ENCODE assay signal across 13 cellular contexts in the genomic region with DNA sequence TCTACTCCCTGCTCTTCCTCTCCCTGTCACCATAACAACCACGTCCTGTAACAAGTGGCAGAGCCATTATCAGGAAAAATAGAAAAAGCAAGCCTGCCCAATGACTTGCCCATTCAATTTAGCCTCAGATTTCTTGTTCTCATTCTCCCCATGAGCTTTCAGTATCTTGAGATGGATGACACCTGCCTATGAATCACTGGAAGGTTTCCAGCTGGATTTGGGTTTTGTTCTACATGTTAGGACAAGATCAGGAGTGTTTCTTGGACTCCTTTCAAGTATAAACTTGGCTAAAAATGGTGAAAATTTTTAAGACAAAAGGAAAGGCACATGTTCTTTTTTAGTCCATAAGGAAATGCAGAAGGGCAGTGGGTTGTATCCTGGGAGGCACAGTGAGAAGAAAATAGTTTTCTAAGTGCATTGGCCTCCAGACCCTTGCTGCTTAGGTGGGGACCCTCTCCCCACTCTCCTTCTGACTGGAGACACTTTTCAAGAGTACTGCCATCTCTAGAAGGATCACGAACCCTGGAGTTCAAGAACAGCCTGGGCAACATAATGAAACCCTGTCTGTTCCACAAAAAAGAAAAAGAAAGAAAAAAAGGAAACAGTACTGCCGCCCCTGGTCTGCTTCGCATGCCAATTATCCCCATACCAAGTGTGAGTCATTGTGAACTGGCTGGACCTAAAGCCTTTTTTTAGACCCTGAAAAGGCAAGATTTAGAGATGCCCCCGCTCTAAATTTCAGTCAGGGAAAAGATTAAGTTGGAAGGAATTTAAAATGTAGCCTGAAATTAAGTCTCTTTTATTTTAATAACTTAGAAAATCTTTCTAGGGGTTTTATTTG. TPM values are rescaled to one million over a fixed set of nuclear protein-coding genes. Genes with fewer than 3 reads are reported as not detected.
DNase-seq lines count a peak whose midpoint lies in the region; ATAC-seq and TF ChIP-seq lines count a peak whose summit lies in the region.
"Had no signal": no experiment of that assay in that cellular context is flagged by ENCODE, and none has a peak within 500 bp of the region (broad histone marks: within the 10 kb centered on the region; RNA-seq: fewer than 3 reads in every experiment).

No MANE protein-coding gene starts in this region.

- peak overlapping the region; percentile 98 for H2BK5ac ChIP-seq in IMR-90 (ENCODE audit: low read depth, low read length, poor library complexity, severe bottlenecking)

- dilution Hi-C loops in IMR-90 (cut with HindIII; ENCODE audit: low sequenced_read_pairs, unreplicated experiment) = no loop called here

- TF ChIP-seq RAD21 in IMR-90 (IDR thresholded peaks at IDR 0.05; ENCODE audit: low read length) = no peak

- peaks cover 10% of the 10 kb centered on the region; the same call in 1 of the 2 replicates for H3K9me1 ChIP-seq in IMR-90 (ENCODE audit: insufficient read depth, low read length)

- CTCF ChIA-PET in AG04450 (lab: Charles Lee) = no interaction called here
- CTCF ChIA-PET in IMR-90 (lab: Yijun Ruan, JAX) = no interaction called here
- CTCF ChIA-PET in Calu3 (lab: Charles Lee) = no interaction called here

- H4K20me1 ChIP-seq in IMR-90 (ENCODE audit: insufficient read depth, low read length) = no peaks in the 10 kb centered on the region

- H3K4me1 Mint-ChIP-seq in Calu3 (ENCODE audit: low read depth, unreplicated experiment) = no peaks in the 10 kb centered on the region
- H3K4me1 Mint-ChIP-seq in stimulated activated effector memory CD8-positive, alpha-beta T cell treated with anti-CD3 and anti-CD28 coated beads, Interleukin-12 subunit alpha, Interleukin-12 subunit beta, amount 100 ng/mL, for 72 hours = no peaks in the 10 kb centered on the region

- POLR2A ChIA-PET in AG04450 (lab: Yijun Ruan, JAX) (interaction anchor here (0.6 to 0.9 kb wide), 2 partner anchors 34 to 35 kb away, joined by 3 read pairs; no protein-coding TSS in a partner anchor), IMR-90 (lab: Charles Lee; ENCODE audit: unreplicated experiment) (no interaction called here)

- H3K36me3 Mint-ChIP-seq in Calu3 (ENCODE audit: insufficient read depth, unreplicated experiment) = no peaks in the 10 kb centered on the region
- no peaks in the 10 kb centered on the region for H3K36me3 Mint-ChIP-seq in stimulated activated effector memory CD8-positive, alpha-beta T cell treated with anti-CD3 and anti-CD28 coated beads, Interleukin-12 subunit alpha, Interleukin-12 subunit beta, amount 100 ng/mL, for 72 hours
- H3K36me3 Mint-ChIP-seq: activated naive CD8-positive, alpha-beta T cell had no signal

- intact Hi-C loops in IMR-90 (cut with micrococcal nuclease) (no loop called here), Calu3 (cut with micrococcal nuclease; ENCODE audit: unreplicated experiment) (no loop called here)

- peaks cover 8% of the 10 kb centered on the region; the same call in 1 of the 2 replicates for H3K9me3 ChIP-seq in AG04450 (ENCODE audit: control insufficient read depth, insufficient read depth, low read length)
- H3K9me3 ChIP-seq in IMR-90 (ENCODE audit: control insufficient read depth, insufficient read depth, low read length) = peaks cover 2% of the 10 kb centered on the region; the same call in 1 of the 2 replicates
- H3K9me3 ChIP-seq: pancreas had no signal

- H4K91ac ChIP-seq in IMR-90 (ENCODE audit: insufficient read depth, low read depth, low read length) = peak overlapping the region; percentile 94

- peak overlapping the region; percentile 98 for H2BK20ac ChIP-seq in IMR-90 (ENCODE audit: low read depth, low read length)

- peak overlapping the region; percentile 38 to 97 for H4K8ac ChIP-seq in IMR-90 (ENCODE audit: low read depth in 2 of 2, low read length in 2 of 2)

- H3K36me3 ChIP-seq in IMR-90 (ENCODE audit: control insufficient read depth, insufficient read depth, low read length) (no peaks in the 10 kb centered on the region), kidney epithelial cell (ENCODE audit: control insufficient read depth, insufficient read depth, low read length) (no peaks in the 10 kb centered on the region)
- H3K36me3 ChIP-seq: heart left ventricle, pancreas had no signal

- WGBS in IMR-90 (ENCODE audit: extremely low coverage in 2 of 2, insufficient read length in 1 of 2), 2 experiments = 50% methylated on average over 1 of the region's 5 CpGs; no CpG with 5 or more reads in 1 of the 2 experiments

- no peaks in the 10 kb centered on the region for H3K27me3 Mint-ChIP-seq in Calu3 (ENCODE audit: unreplicated experiment)

- H3K18ac ChIP-seq in IMR-90 (ENCODE audit: low read depth, low read length) = peak overlapping the region; percentile 99

- no peaks in the 10 kb centered on the region for H3K79me1 ChIP-seq in IMR-90 (ENCODE audit: low read depth in 1 of 2, low read length in 2 of 2)

- no peak for TF ChIP-seq CTCF in AG04450 (IDR thresholded peaks at IDR 0.05; ENCODE audit: low read depth, low read length)
- TF ChIP-seq CTCF in IMR-90 (conservative IDR thresholded peaks at IDR 0.05; ENCODE audit: low read depth, low read length) = no peak
- no peak for TF ChIP-seq CTCF in kidney epithelial cell (IDR thresholded peaks at IDR 0.05; ENCODE audit: insufficient read depth, low read length, poor library complexity, severe bottlenecking)
- no peak for TF ChIP-seq CTCF in Calu3 (IDR thresholded peaks at IDR 0.05; ENCODE audit: unreplicated experiment)

- peak overlapping the region; percentile 99 for H3K4ac ChIP-seq in IMR-90 (ENCODE audit: low read depth, low read length)

- peak overlapping the region; percentile 85 for H3K23ac ChIP-seq in IMR-90 (ENCODE audit: low read depth, low read length)

- peak overlapping the region; percentile 84 for H2AFZ ChIP-seq in IMR-90 (replicated peaks; ENCODE audit: low read length, poor library complexity)

- in situ Hi-C loops in IMR-90 (cut with MboI; ENCODE audit: low sequenced_read_pairs) = loop anchor here (25.0 kb wide), 1 partner anchor 1117 kb away; the partner anchor contains the start of gene PANX1

- peak overlapping the region; percentile 91 for H3K27ac ChIP-seq in AG04450 (ENCODE audit: low read depth, low read length)
- peak overlapping the region; percentile 99 for H3K27ac ChIP-seq in IMR-90 (ENCODE audit: insufficient read depth, low read length)
- H3K27ac ChIP-seq: C4-2B, heart left ventricle, pancreas had no signal

- H2BK15ac ChIP-seq in IMR-90 (ENCODE audit: low read depth, low read length) = peak overlapping the region; percentile 98

- peak overlapping the region; percentile 85 for H3K56ac ChIP-seq in IMR-90 (ENCODE audit: extremely low read depth, insufficient read depth, low read length)

- peak overlapping the region; percentile 98 for H4K5ac ChIP-seq in IMR-90 (ENCODE audit: low read depth, low read length)

- BruUV-seq in IMR-90 (replicated peaks; lab: Mats Ljungman, UMichigan) (no TSS peak), Calu3 (replicated peaks; lab: Mats Ljungman, UMichigan) (no TSS peak)

- peak; percentile 79 for ATAC-seq in IMR-90 (ENCODE audit: low read depth)
- no peak for ATAC-seq in GM19455 (IDR thresholded peaks at IDR 0.05; ENCODE audit: unreplicated experiment)
- no peak for ATAC-seq in stimulated activated effector memory CD8-positive, alpha-beta T cell treated with anti-CD3 and anti-CD28 coated beads, Interleukin-12 subunit alpha, Interleukin-12 subunit beta, amount 100 ng/mL, for 72 hours
- no peak for ATAC-seq in GM19452 (IDR thresholded peaks at IDR 0.05; ENCODE audit: unreplicated experiment)
- ATAC-seq: heart left ventricle, pancreas had no signal

- H3K27ac Mint-ChIP-seq in Calu3 (ENCODE audit: unreplicated experiment) = no peak overlapping the region
- H3K27ac Mint-ChIP-seq in stimulated activated effector memory CD8-positive, alpha-beta T cell treated with anti-CD3 and anti-CD28 coated beads, Interleukin-12 subunit alpha, Interleukin-12 subunit beta, amount 100 ng/mL, for 72 hours = no peak overlapping the region
- H3K27ac Mint-ChIP-seq: activated naive CD8-positive, alpha-beta T cell had no signal

- H3K9ac ChIP-seq in IMR-90 (ENCODE audit: low read depth, low read length) = peak overlapping the region; percentile 74

- H2BK120ac ChIP-seq in IMR-90 (ENCODE audit: low read depth, low read length) = peak overlapping the region; percentile 100

- no peak for TF ChIP-seq POLR2A in IMR-90 (IDR thresholded peaks at IDR 0.05; ENCODE audit: low read depth, low read length)

- no peak overlapping the region for H3K4me3 Mint-ChIP-seq in Calu3 (ENCODE audit: low read depth, unreplicated experiment)
- H3K4me3 Mint-ChIP-seq in stimulated activated effector memory CD8-positive, alpha-beta T cell treated with anti-CD3 and anti-CD28 coated beads, Interleukin-12 subunit alpha, Interleukin-12 subunit beta, amount 100 ng/mL, for 72 hours = no peak overlapping the region
- H3K4me3 Mint-ChIP-seq: activated naive CD8-positive, alpha-beta T cell had no signal

- peak overlapping the region; percentile 97 for H2AK9ac ChIP-seq in IMR-90 (replicated peaks; ENCODE audit: low read depth, low read length, poor library complexity)

- H3K14ac ChIP-seq in IMR-90 (replicated peaks; ENCODE audit: low read depth, low read length) = peak overlapping the region; percentile 96

- peak overlapping the region; percentile 94 for H2AK5ac ChIP-seq in IMR-90 (ENCODE audit: low read depth, low read length)

- H3K4me3 ChIP-seq in AG04450 (ENCODE audit: low read depth, low read length) (no peak overlapping the region), IMR-90 (ENCODE audit: insufficient read depth, low read depth, low read length) (peak overlapping the region; percentile 29; the same call in 1 of the 2 replicates), kidney epithelial cell (ENCODE audit: low read depth, low read length) (no peak overlapping the region)
- H3K4me3 ChIP-seq: heart left ventricle, pancreas had no signal

- H3K27me3 ChIP-seq in AG04450 (ENCODE audit: control insufficient read depth, insufficient read depth, low read length) (no peaks in the 10 kb centered on the region), IMR-90 (ENCODE audit: control insufficient read depth, insufficient read depth, low read length) (no peaks in the 10 kb centered on the region), kidney epithelial cell (ENCODE audit: control insufficient read depth, insufficient read depth, low read length) (no peaks in the 10 kb centered on the region)
- H3K27me3 ChIP-seq: heart left ventricle, pancreas had no signal

- peaks cover 3% of the 10 kb centered on the region for H3K9me3 Mint-ChIP-seq in Calu3 (ENCODE audit: low read depth, unreplicated experiment)
- peaks cover 3% of the 10 kb centered on the region for H3K9me3 Mint-ChIP-seq in stimulated activated effector memory CD8-positive, alpha-beta T cell treated with anti-CD3 and anti-CD28 coated beads, Interleukin-12 subunit alpha, Interleukin-12 subunit beta, amount 100 ng/mL, for 72 hours

- DNase-seq in AG04450 (ENCODE audit: low read depth, low spot score) (peak; percentile 79), IMR-90 (peak; percentile 92), amniotic epithelial cell (ENCODE audit: low read depth) (peak; percentile 65), kidney epithelial cell (ENCODE audit: low read depth) (peak; percentile 37), Calu3 (no peak)
- no peak for DNase-seq in stimulated activated effector memory CD8-positive, alpha-beta T cell treated with anti-CD3 and anti-CD28 coated beads, Interleukin-12 subunit alpha, Interleukin-12 subunit beta, amount 100 ng/mL, for 72 hours (ENCODE audit: low spot score in 2 of 2)
- DNase-seq: heart left ventricle, pancreas, T-helper 9 cell had no signal

- H3K4me2 ChIP-seq in IMR-90 (ENCODE audit: low read depth, low read length) = peak overlapping the region; percentile 96

- H3K4me1 ChIP-seq in IMR-90 (ENCODE audit: control insufficient read depth, insufficient read depth, low read length) = peaks cover 16% of the 10 kb centered on the region
- H3K4me1 ChIP-seq: heart left ventricle had no signal

RNA-seq across cellular contexts. Expression of gene MTNR1B, which starts 51.0 kb away (rescaled TPM):
- polyA plus RNA-seq in AG04450 (2011; rRNA removed) (0.07 TPM in 1 of 2 replicates, not detected in the other), IMR-90 (2012; rRNA removed) (0.07 TPM in 1 of 2 replicates, not detected in the other)
- polyA minus RNA-seq in AG04450 (2011; rRNA and poly(A)+ RNA removed) = 0.32 and 0.56 TPM in 2 replicates
- total RNA-seq in IMR-90 (2012; rRNA removed) (under 0.01 TPM in 1 of 2 replicates, not detected in the other), kidney epithelial cell (not detected in 2 replicates), Calu3 (2022) (not detected in 2 replicates)
- polyA plus RNA-seq in IMR-90 (2012; cell fraction: cytosol; rRNA removed) = 0.02 TPM in 1 of 2 replicates, not detected in the other
- polyA plus RNA-seq in IMR-90 (2012; cell fraction: nucleus; rRNA removed; ENCODE audit: low replicate concordance) = 0.09 and 0.10 TPM in 2 replicates
- total RNA-seq: heart left ventricle, pancreas had no signal
- polyA plus RNA-seq: heart left ventricle had no signal

Comparison
In these comparisons a context has a peak if more than half of its experiments do, and no peak if none do; other contexts are left out.
1. DNase-seq: peak in AG04450 (single experiment), IMR-90 (single experiment), amniotic epithelial cell (single experiment) and kidney epithelial cell (single experiment); none in Calu3 (single experiment) and stimulated activated effector memory CD8-positive, alpha-beta T cell treated with anti-CD3 and anti-CD28 coated beads, Interleukin-12 subunit alpha, Interleukin-12 subunit beta, amount 100 ng/mL, for 72 hours (0 of 2).